ENCODE assay signal across 11 cellular contexts in the genomic region with DNA sequence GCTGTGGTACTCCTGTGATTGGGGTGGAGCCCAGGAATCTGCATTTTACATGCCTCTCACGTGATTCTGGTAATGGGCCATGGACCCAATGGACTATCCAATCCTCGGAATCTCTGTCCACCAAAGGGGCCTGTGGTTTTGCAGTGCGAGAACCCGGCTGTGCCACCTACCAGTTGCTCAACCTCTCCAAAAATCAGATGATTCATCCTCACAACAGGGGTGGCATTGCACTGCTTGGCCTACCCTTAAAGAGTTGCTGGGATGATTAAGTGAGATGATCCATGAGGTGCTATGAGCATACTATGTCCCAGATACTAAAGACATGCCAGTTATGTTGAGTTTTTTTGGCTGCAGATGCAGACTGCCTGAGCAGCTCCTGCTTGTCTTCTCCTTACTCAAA. TPM values are rescaled to one million over a fixed set of nuclear protein-coding genes. Genes with fewer than 3 reads are reported as not detected.
DNase-seq lines count a peak whose midpoint lies in the region; ATAC-seq and TF ChIP-seq lines count a peak whose summit lies in the region.
"Had no signal": no experiment of that assay in that cellular context is flagged by ENCODE, and none has a peak within 500 bp of the region (broad histone marks: within the 10 kb centered on the region; RNA-seq: fewer than 3 reads in every experiment).

No MANE protein-coding gene starts in this region.

- H3K4me1 Mint-ChIP-seq in brain (peaks cover 68% of the 10 kb centered on the region), osteocyte (ENCODE audit: unreplicated experiment) (peaks cover 54% of the 10 kb centered on the region)

- H3K27ac Mint-ChIP-seq in brain (peak overlapping the region in 4 of 5 experiments; percentile 99 to 100 (median 100)), osteocyte (ENCODE audit: unreplicated experiment) (peak overlapping the region; percentile 13)

- H3K27me3 Mint-ChIP-seq in brain: peaks cover 18% of the 10 kb centered on the region
- H3K27me3 Mint-ChIP-seq in osteocyte (ENCODE audit: unreplicated experiment): no peaks in the 10 kb centered on the region

- H3K27me3 ChIP-seq in MG63: no peaks in the 10 kb centered on the region
- no peaks in the 10 kb centered on the region for H3K27me3 ChIP-seq in neuronal stem cell (ENCODE audit: control insufficient read depth in 3 of 3, insufficient read depth in 3 of 3, low read depth in 1 of 3, low read length in 3 of 3)
- H3K27me3 ChIP-seq: esophagus muscularis mucosa had no signal

- no peak overlapping the region for H2BK15ac ChIP-seq in neuronal stem cell (ENCODE audit: low read length)

- no peak overlapping the region for H4K8ac ChIP-seq in neuronal stem cell (ENCODE audit: low read depth, low read length)

- no peak overlapping the region for H3K14ac ChIP-seq in neuronal stem cell (ENCODE audit: low read length)

- no peak overlapping the region for H2BK5ac ChIP-seq in neuronal stem cell (ENCODE audit: low read length)

- TF ChIP-seq CTCF in brain (conservative IDR thresholded peaks at IDR 0.05) (no peak), osteocyte (IDR thresholded peaks at IDR 0.05) (no peak)

- H3K18ac ChIP-seq in neuronal stem cell (ENCODE audit: low read length): no peak overlapping the region

- H3K4me3 ChIP-seq in MG63: no peak overlapping the region
- H3K4me3 ChIP-seq in neuronal stem cell (ENCODE audit: low read length in 2 of 2): no peak overlapping the region
- H3K4me3 ChIP-seq: esophagus muscularis mucosa had no signal

- no peak overlapping the region for H3K4ac ChIP-seq in neuronal stem cell (ENCODE audit: low read length)

- H3K36me3 ChIP-seq in MG63 (peaks cover 14% of the 10 kb centered on the region), neuronal stem cell (replicated peaks in 1 of 2; ENCODE audit: control insufficient read depth in 2 of 2, insufficient read depth in 2 of 2, low read length in 2 of 2) (peaks cover 6 to 54% of the 10 kb centered on the region in 2 donors)
- H3K36me3 ChIP-seq: esophagus muscularis mucosa had no signal

- peaks cover 19 to 29% of the 10 kb centered on the region in 2 donors for H3K4me1 ChIP-seq in neuronal stem cell (ENCODE audit: control insufficient read depth in 2 of 2, insufficient read depth in 1 of 2, low read depth in 1 of 2, low read length in 2 of 2)

- H3K4me3 Mint-ChIP-seq in brain (peak overlapping the region; percentile 91 to 99 (median 98)), osteocyte (ENCODE audit: unreplicated experiment) (no peak overlapping the region)

- no peak overlapping the region for H2AK5ac ChIP-seq in neuronal stem cell (ENCODE audit: low read depth, low read length)

- peak; percentile 61 for DNase-seq in SIG-M5 treated with dmso at 0.1 percent for 504 hours (lab: John Stamatoyannopoulos, UW; ENCODE audit: unreplicated experiment)
- DNase-seq in SIG-M5 (lab: John Stamatoyannopoulos, UW): no peak
- DNase-seq in MG63: peak; percentile 84
- DNase-seq in osteocyte (ENCODE audit: extremely low spot score, unreplicated experiment): peak; percentile 53
- no peak for DNase-seq in stimulated activated CD8-positive, alpha-beta memory T cell treated with anti-CD3 and anti-CD28 coated beads, Interleukin-4, amount 100 ng/mL, for 48 hours
- no peak for DNase-seq in neuronal stem cell (ENCODE audit: low spot score)
- DNase-seq: 8988T, NCI-H526 treated with DMSO at 0.1 percent for 48 hours had no signal

- no peak overlapping the region for H4K91ac ChIP-seq in neuronal stem cell (ENCODE audit: low read depth, low read length, poor library complexity)

- no peak overlapping the region for H3K4me2 ChIP-seq in neuronal stem cell (ENCODE audit: insufficient read depth, low read length, poor library complexity, severe bottlenecking)

- no peak overlapping the region for H3K27ac ChIP-seq in neuronal stem cell (replicated peaks; ENCODE audit: low read length)

- H3K9me3 ChIP-seq in MG63 (no peaks in the 10 kb centered on the region), neuronal stem cell (replicated peaks in 1 of 2; ENCODE audit: control insufficient read depth in 2 of 2, insufficient read depth in 1 of 2, low read depth in 1 of 2, low read length in 2 of 2) (no peaks in the 10 kb centered on the region)
- H3K9me3 ChIP-seq: esophagus muscularis mucosa had no signal

- no CpG with 5 or more reads among the region's 4 CpGs for WGBS in neuronal stem cell (ENCODE audit: extremely low coverage in 2 of 2, insufficient read length in 2 of 2, insufficient replicate concordance in 1 of 2), 2 donors

- H2BK120ac ChIP-seq in neuronal stem cell (ENCODE audit: low read depth, low read length): no peak overlapping the region

- H2BK12ac ChIP-seq in neuronal stem cell (ENCODE audit: low read length): no peak overlapping the region

- peaks cover 8% of the 10 kb centered on the region for H3K79me1 ChIP-seq in neuronal stem cell (ENCODE audit: low read depth, low read length)

- peaks cover 0 to 4% (median 0%) of the 10 kb centered on the region in 5 experiments for H3K9me3 Mint-ChIP-seq in brain
- no peaks in the 10 kb centered on the region for H3K9me3 Mint-ChIP-seq in osteocyte (ENCODE audit: unreplicated experiment)

- peaks cover 35% of the 10 kb centered on the region for H3K36me3 Mint-ChIP-seq in brain
- H3K36me3 Mint-ChIP-seq in osteocyte (ENCODE audit: unreplicated experiment): peaks cover 3% of the 10 kb centered on the region

- H2AFZ ChIP-seq in neuronal stem cell (ENCODE audit: low read length): no peak overlapping the region

- ATAC-seq in GM21737 (IDR thresholded peaks at IDR 0.05; ENCODE audit: unreplicated experiment): no peak

- H3K9ac ChIP-seq in neuronal stem cell (ENCODE audit: low read depth, low read length, poor library complexity): no peak overlapping the region

- no peak overlapping the region for H3K23ac ChIP-seq in neuronal stem cell (ENCODE audit: low read depth, low read length, poor library complexity)

RNA-seq across cellular contexts. Expression of gene ANP32A, which starts 5.1 kb away (rescaled TPM):
- total RNA-seq in MG63 (2014; rRNA removed; shearing (Covaris generic); ENCODE audit: low replicate concordance): 44.3 and 47.5 TPM in 2 replicates
- polyA plus RNA-seq in brain (ENCODE audit: insufficient read depth, low read depth, low replicate concordance): 214 TPM
- 155 and 159 TPM in 2 replicates for total RNA-seq in osteocyte
- polyA plus RNA-seq in neuronal stem cell (2013, experiment 1 of 2): 488 TPM
- polyA plus RNA-seq in neuronal stem cell (2013, experiment 2 of 2): 480 TPM

Comparison
In these comparisons a context has a peak if more than half of its experiments do, and no peak if none do; other contexts are left out.
1. DNase-seq: peak in SIG-M5 treated with dmso at 0.1 percent for 504 hours (single experiment), MG63 (single experiment) and osteocyte (single experiment); none in SIG-M5 (single experiment), stimulated activated CD8-positive, alpha-beta memory T cell treated with anti-CD3 and anti-CD28 coated beads, Interleukin-4, amount 100 ng/mL, for 48 hours (single experiment) and neuronal stem cell (single experiment).